ENCODE assay signal across 15 cellular contexts in genomic region chr4:13344216-13344615, GRCh38.
DNase-seq lines count a peak whose midpoint lies in the region; TF ChIP-seq lines count a peak whose summit lies in the region.
"Had no signal": no experiment of that assay in that cellular context is flagged by ENCODE, and none has a peak within 500 bp of the region (broad histone marks: within the 10 kb centered on the region; RNA-seq: fewer than 3 reads in every experiment).

No MANE protein-coding gene starts in this region.

- H3K9me3 ChIP-seq in vagina, result no peaks in the 10 kb centered on the region
- H3K9me3 ChIP-seq: A549 had no signal

- H3K36me3 ChIP-seq in vagina, result no peaks in the 10 kb centered on the region

- intact Hi-C loops in vagina (cut with DNase I), result no loop called here

- DNase-seq in A172 (ENCODE audit: low spot score) (peak; percentile 5), GM03348 (ENCODE audit: low spot score) (peak; percentile 6), OCI-M1 (lab: John Stamatoyannopoulos, UW) (peak; percentile 11), islet precursor cell (peak; percentile 12), vagina (ENCODE audit: extremely low spot score in 2 of 2) (no peak), cerebellum (ENCODE audit: low spot score) (no peak)
- no peak for DNase-seq in stimulated activated CD4-positive, alpha-beta T cell treated with anti-CD3 and anti-CD28 coated beads, Interleukin-4, amount 100 ng/mL, for 24 hours
- DNase-seq: COR-L47, DMS153, MM.1S, NCI-H1105 treated with DMSO at 0.1 percent for 48 hours, NCI-H1694 treated with DMSO at 0.1 percent for 48 hours, NCI-H526 treated with DMSO at 0.1 percent for 48 hours had no signal

- no peak overlapping the region for H3K27ac ChIP-seq in vagina
- H3K27ac ChIP-seq: A549, KMS-11 had no signal

- H3K27me3 ChIP-seq in vagina, result no peaks in the 10 kb centered on the region

- no peak for TF ChIP-seq CTCF in vagina (IDR thresholded peaks at IDR 0.05)

- no peak for TF ChIP-seq POLR2A in vagina (IDR thresholded peaks at IDR 0.05)

- no peaks in the 10 kb centered on the region for H3K4me1 ChIP-seq in vagina
- H3K4me1 ChIP-seq: A549 had no signal

- no peak overlapping the region for H3K4me3 ChIP-seq in vagina
- H3K4me3 ChIP-seq: A549 had no signal

Comparison
In these comparisons a context has a peak if more than half of its experiments do, and no peak if none do; other contexts are left out.
1. DNase-seq: peak in A172 (single experiment), GM03348 (single experiment), OCI-M1 (single experiment) and islet precursor cell (single experiment); none in vagina (0 of 2), cerebellum (single experiment) and stimulated activated CD4-positive, alpha-beta T cell treated with anti-CD3 and anti-CD28 coated beads, Interleukin-4, amount 100 ng/mL, for 24 hours (single experiment).